9 cellular contexts compared by ENCODE assay signal in genomic region chr19:1261863-1262686, GRCh38. TPM values are rescaled to one million over a fixed set of nuclear protein-coding genes. Genes with fewer than 3 reads are reported as not detected.
DNase-seq lines count a peak whose midpoint lies in the region; ATAC-seq, FAIRE-seq and TF ChIP-seq lines count a peak whose summit lies in the region.
"Had no signal": no experiment of that assay in that cellular context is flagged by ENCODE, and none has a peak within 500 bp of the region (broad histone marks: within the 10 kb centered on the region; RNA-seq: fewer than 3 reads in every experiment).

No MANE protein-coding gene starts in this region.

- 23 to 38% (median 31%) methylated on average over 23 to 28 of the region's 28 CpGs for WGBS in spleen, 5 donors

- H3K4me2 ChIP-seq in MM.1S (ENCODE audit: low read depth, low read length) (peak overlapping the region; percentile 97), astrocyte (ENCODE audit: low read length) (peak overlapping the region; percentile 96)

- H3K36me3 Mint-ChIP-seq in Caco-2 (ENCODE audit: insufficient read depth, unreplicated experiment) (peaks cover 86% of the 10 kb centered on the region), astrocyte (ENCODE audit: low read depth, unreplicated experiment) (peaks cover 6% of the 10 kb centered on the region)

- peak overlapping the region; percentile 55; the same call in 1 of the 2 replicates for H2AFZ ChIP-seq in MM.1S (ENCODE audit: low read length)
- H2AFZ ChIP-seq in astrocyte (ENCODE audit: low read depth, low read length): no peak overlapping the region

- H3K9me2 ChIP-seq in MM.1S (replicated peaks; ENCODE audit: insufficient read depth, low read length): no peaks in the 10 kb centered on the region

- FAIRE-seq in astrocyte (lab: Jason Lieb, UNC): no peak

- H3F3A ChIP-seq in MM.1S (ENCODE audit: insufficient read depth, low read length): peaks cover 23% of the 10 kb centered on the region

- CTCF ChIA-PET in Caco-2 (lab: Charles Lee): interaction anchor here (0.6 to 5.2 kb wide), 2 partner anchors 18 to 150 kb away, joined by 4 to 41 read pairs; no protein-coding TSS in a partner anchor

- no peak for TF ChIP-seq CTCF in Caco-2 (IDR thresholded peaks at IDR 0.05; ENCODE audit: insufficient read depth in 1 of 2, low read depth in 1 of 2, low read length in 1 of 2, severe bottlenecking in 1 of 2, unreplicated experiment in 1 of 2)
- no peak for TF ChIP-seq CTCF in MM.1S (IDR thresholded peaks at IDR 0.05; ENCODE audit: low read length)
- no peak for TF ChIP-seq CTCF in astrocyte (IDR thresholded peaks at IDR 0.05; ENCODE audit: insufficient read depth, low read depth, low read length)
- TF ChIP-seq CTCF in spleen (IDR thresholded peaks at IDR 0.05 in 8 of 11, conservative IDR thresholded peaks at IDR 0.05 in 3 of 11): no peak

- POLR2A ChIA-PET in Caco-2 (lab: Charles Lee): interaction anchor here (1.8 kb wide), 1 partner anchor 9 kb away, joined by 8 read pairs; no protein-coding TSS in a partner anchor

- H3K27ac ChIP-seq in MM.1S (ENCODE audit: low read length) (peak overlapping the region; percentile 61; the same call in 1 of the 2 replicates), astrocyte (ENCODE audit: low read depth, low read length) (peak overlapping the region; percentile 86), iPS-20b (ENCODE audit: low read length) (peak overlapping the region; percentile 67), spleen (peak overlapping the region; percentile 93 to 100 (median 99))

- intact Hi-C loops in Caco-2 (cut with micrococcal nuclease; ENCODE audit: unreplicated experiment) (no loop called here), spleen (cut with DNase I; ENCODE audit: low total_unique reads) (no loop called here)

- H3K4me3 Mint-ChIP-seq in Caco-2 (ENCODE audit: unreplicated experiment): peak overlapping the region; percentile 78
- peak overlapping the region; percentile 90 for H3K4me3 Mint-ChIP-seq in astrocyte (ENCODE audit: unreplicated experiment)

- H3K9ac ChIP-seq in MM.1S (ENCODE audit: low read length) (peak overlapping the region; percentile 95), astrocyte (ENCODE audit: low read length) (peak overlapping the region; percentile 84), iPS-20b (ENCODE audit: low read depth, low read length) (peak overlapping the region; percentile 88)

- H4K20me1 ChIP-seq in MM.1S (ENCODE audit: insufficient read depth, low read length): no peaks in the 10 kb centered on the region
- peaks cover 30% of the 10 kb centered on the region for H4K20me1 ChIP-seq in astrocyte (ENCODE audit: insufficient read depth, low read length)

- no peak for ATAC-seq in HG03469 (IDR thresholded peaks at IDR 0.05; ENCODE audit: unreplicated experiment)

- H3K9me3 Mint-ChIP-seq in Caco-2 (ENCODE audit: unreplicated experiment): no peaks in the 10 kb centered on the region
- no peaks in the 10 kb centered on the region for H3K9me3 Mint-ChIP-seq in astrocyte (ENCODE audit: unreplicated experiment)

- peak overlapping the region; percentile 98 for H3K27ac Mint-ChIP-seq in Caco-2 (ENCODE audit: unreplicated experiment)
- H3K27ac Mint-ChIP-seq in astrocyte (ENCODE audit: unreplicated experiment): peak overlapping the region; percentile 91

- H3K27me3 ChIP-seq in Caco-2 (replicated peaks; ENCODE audit: control insufficient read depth, insufficient read depth, low read length): no peaks in the 10 kb centered on the region
- H3K27me3 ChIP-seq in MM.1S (replicated peaks; ENCODE audit: insufficient read depth, low read length): no peaks in the 10 kb centered on the region
- H3K27me3 ChIP-seq in astrocyte (ENCODE audit: insufficient read depth, low read length): no peaks in the 10 kb centered on the region
- peaks cover 1% of the 10 kb centered on the region for H3K27me3 ChIP-seq in iPS-20b (ENCODE audit: insufficient read depth, low read length)
- H3K27me3 ChIP-seq in spleen (replicated peaks in 1 of 7): no peaks in the 10 kb centered on the region

- peaks cover 25% of the 10 kb centered on the region for H3K4me1 Mint-ChIP-seq in Caco-2 (ENCODE audit: low read depth, unreplicated experiment)
- peaks cover 31% of the 10 kb centered on the region for H3K4me1 Mint-ChIP-seq in astrocyte (ENCODE audit: low read depth, unreplicated experiment)

- no peaks in the 10 kb centered on the region for H3K9me3 ChIP-seq in Caco-2
- no peaks in the 10 kb centered on the region for H3K9me3 ChIP-seq in MM.1S (replicated peaks; ENCODE audit: insufficient read depth, low read length)
- H3K9me3 ChIP-seq in astrocyte (ENCODE audit: insufficient read depth, low read depth, low read length): no peaks in the 10 kb centered on the region
- no peaks in the 10 kb centered on the region for H3K9me3 ChIP-seq in iPS-20b (ENCODE audit: insufficient read depth, low read depth, low read length)
- H3K9me3 ChIP-seq in spleen: no peaks in the 10 kb centered on the region

- H3K36me3 ChIP-seq in Caco-2 (ENCODE audit: control insufficient read depth, insufficient read depth, low read length) (no peaks in the 10 kb centered on the region; the same call in 1 of the 2 replicates), MM.1S (replicated peaks; ENCODE audit: insufficient read depth, low read length) (no peaks in the 10 kb centered on the region), astrocyte (ENCODE audit: insufficient read depth, low read length) (peaks cover 4% of the 10 kb centered on the region), iPS-20b (ENCODE audit: insufficient read depth, low read depth, low read length) (peaks cover 13% of the 10 kb centered on the region; the same call in 1 of the 2 replicates), spleen (peaks cover 0 to 19% (median 11%) of the 10 kb centered on the region in 6 donors)

- DNase-seq in Caco-2: peak; percentile 89 to 91
- DNase-seq in MM.1S: no peak
- DNase-seq in astrocyte (ENCODE audit: low read depth): peak; percentile 71
- DNase-seq in spleen: peak; percentile 90
- no peak for DNase-seq in GF-D8 (lab: John Stamatoyannopoulos, UW)
- DNase-seq in H4 (ENCODE audit: low spot score): no peak

- no peak for TF ChIP-seq POLR2A in spleen (IDR thresholded peaks at IDR 0.05)

- H3K79me2 ChIP-seq in MM.1S (ENCODE audit: low read length): peaks cover 24% of the 10 kb centered on the region
- H3K79me2 ChIP-seq in astrocyte (ENCODE audit: insufficient read depth, low read length): peaks cover 6% of the 10 kb centered on the region

- peaks cover 62% of the 10 kb centered on the region for H3K4me1 ChIP-seq in Caco-2
- H3K4me1 ChIP-seq in MM.1S (ENCODE audit: low read length): peaks cover 30% of the 10 kb centered on the region
- peaks cover 68% of the 10 kb centered on the region for H3K4me1 ChIP-seq in astrocyte (ENCODE audit: insufficient read depth, low read length)
- peaks cover 37% of the 10 kb centered on the region for H3K4me1 ChIP-seq in iPS-20b (ENCODE audit: insufficient read depth, low read length)
- peaks cover 78 to 100% (median 98%) of the 10 kb centered on the region in 6 donors for H3K4me1 ChIP-seq in spleen

- H3K4me3 ChIP-seq in Caco-2 (ENCODE audit: low read depth, low read length) (peak overlapping the region; percentile 65), MM.1S (ENCODE audit: low read length) (peak overlapping the region; percentile 93), astrocyte (ENCODE audit: insufficient read depth, low read depth, low read length) (peak overlapping the region; percentile 59), iPS-20b (ENCODE audit: low read length) (peak overlapping the region; percentile 91), spleen (peak overlapping the region; percentile 63 to 80 (median 66))

- no TSS peak for BruUV-seq in Caco-2 (replicated peaks; lab: Mats Ljungman, UMichigan)

- no peaks in the 10 kb centered on the region for H3K27me3 Mint-ChIP-seq in Caco-2 (ENCODE audit: insufficient read depth, unreplicated experiment)
- no peaks in the 10 kb centered on the region for H3K27me3 Mint-ChIP-seq in astrocyte (ENCODE audit: low read depth, unreplicated experiment)

RNA-seq across cellular contexts. Expression of gene CIRBP, which starts 7.1 kb away (rescaled TPM):
- total RNA-seq in Caco-2 (2022) (289 and 331 TPM in 2 replicates), astrocyte (184 and 215 TPM in 2 replicates), spleen (100 to 1,000 TPM; 333 to 672 (median 514) TPM)
- polyA plus RNA-seq in spleen: 100 to 1,000 TPM; 406 to 894 (median 843) TPM
- 196 and 197 TPM in 2 replicates for total RNA-seq in H4 (2014; rRNA removed; shearing (Covaris generic))

RNA-seq across cellular contexts. Expression of gene FAM174C, which starts 13.3 kb away (rescaled TPM):
- total RNA-seq in Caco-2 (2022): 51.0 and 56.3 TPM in 2 replicates
- 50.5 and 50.8 TPM in 2 replicates for total RNA-seq in astrocyte
- total RNA-seq in spleen: 10 to 100 TPM; 35.8 to 69.6 (median 43.9) TPM
- 100 to 1,000 TPM in 1 of 3 donors, 10 to 100 TPM in 2; 82.9 to 134 (median 88.6) TPM for polyA plus RNA-seq in spleen
- 49.8 and 59.5 TPM in 2 replicates for total RNA-seq in H4 (2014; rRNA removed; shearing (Covaris generic))

RNA-seq across cellular contexts. Expression of gene MIDN, which starts 13.7 kb away (rescaled TPM):
- total RNA-seq in Caco-2 (2022): 125 and 128 TPM in 2 replicates
- total RNA-seq in astrocyte: 119 and 141 TPM in 2 replicates
- total RNA-seq in spleen: 100 to 1,000 TPM in 4 of 7 donors, 10 to 100 TPM in 3; 42.1 to 223 (median 138) TPM
- polyA plus RNA-seq in spleen: 10 to 100 TPM; 16.5 to 48.9 (median 19.1) TPM
- total RNA-seq in H4 (2014; rRNA removed; shearing (Covaris generic)): 2.4 and 4.2 TPM in 2 replicates

RNA-seq across cellular contexts. Expression of gene ATP5F1D, which starts 20.5 kb away (rescaled TPM):
- total RNA-seq in Caco-2 (2022) (126 and 140 TPM in 2 replicates), astrocyte (154 and 170 TPM in 2 replicates), spleen (100 to 1,000 TPM in 4 of 7 donors, 10 to 100 TPM in 3; 49.1 to 131 (median 102) TPM)
- polyA plus RNA-seq in spleen: 100 to 1,000 TPM; 164 to 166 (median 165) TPM
- total RNA-seq in H4 (2014; rRNA removed; shearing (Covaris generic)): 34.9 and 37.0 TPM in 2 replicates

RNA-seq across cellular contexts. Expression of gene EFNA2, which starts 23.6 kb away (rescaled TPM):
- total RNA-seq in Caco-2 (2022) (18.6 and 20.6 TPM in 2 replicates), astrocyte (7.0 and 8.4 TPM in 2 replicates), spleen (not detected)
- not detected for polyA plus RNA-seq in spleen
- total RNA-seq in H4 (2014; rRNA removed; shearing (Covaris generic)): 1.0 and 3.3 TPM in 2 replicates
- total RNA-seq: T-helper 1 cell treated with Interleukin-12 subunit alpha and Interleukin-12 subunit beta and Interleukin-4 antibody, amounts not matched to agents 30 ng/mL and 1 ng/mL, for 36 hours had no signal

Comparison
In these comparisons a context has a peak if more than half of its experiments do, and no peak if none do; other contexts are left out.
1. DNase-seq: peak in Caco-2 (2 of 2), astrocyte (single experiment) and spleen (single experiment); none in MM.1S (single experiment), GF-D8 (single experiment) and H4 (single experiment).
2. Peak in every context shown above with its lines, with median percentiles within 50 percentile points of each other: H3K4me3 ChIP-seq, H3K27ac ChIP-seq and H3K9ac ChIP-seq.